In genomic region chr1:9942399-9942938, GRCh38 we compare ENCODE assay signal across 1 cellular context.
A peak's percentile ranks its signal among the peaks of the same experiment; 100 is the strongest.
TF ChIP-seq lines count a peak whose summit lies in the region.

No MANE protein-coding gene starts in this region.

TF ChIP-seq in K562, 482 proteins besides CTCF, POLR2A, EP300 and RAD21 (continues in another document):
- TF ChIP-seq YY1 (IDR thresholded peaks at IDR 0.05; ENCODE audit: borderline replicate concordance in 1 of 3, control insufficient read depth in 1 of 3, extremely low read depth in 1 of 3, insufficient read depth in 3 of 3, insufficient read length in 1 of 3, insufficient replicate concordance in 2 of 3, low read depth in 1 of 3, low read length in 2 of 3) (no peak), E2F1 (CRISPR knock-in tag; IDR thresholded peaks at IDR 0.05) (no peak), AFF4 (CRISPR knock-in tag; IDR thresholded peaks at IDR 0.05) (0 out of 2 replicates have a peak, but pooled peaks have one; percentile 18), CC2D1A (IDR thresholded peaks at IDR 0.05) (no peak), DEAF1 (CRISPR knock-in tag; IDR thresholded peaks at IDR 0.05) (peak; percentile 73), EWSR1 (IDR thresholded peaks at IDR 0.05; ENCODE audit: borderline replicate concordance, low read depth, partially characterized antibody) (no peak), GABPB2 (CRISPR knock-in tag; conservative IDR thresholded peaks at IDR 0.05) (no peak), ZNF644 (tag; IDR thresholded peaks at IDR 0.05; ENCODE audit: low read depth) (no peak; the same call in 1 of the 2 replicates), BRD9 (IDR thresholded peaks at IDR 0.05; ENCODE audit: low read depth, partially characterized antibody) (peak; percentile 36), ARID3B (CRISPR knock-in tag; IDR thresholded peaks at IDR 0.05; ENCODE audit: borderline replicate concordance) (no peak), ZHX1 (conservative IDR thresholded peaks at IDR 0.05; ENCODE audit: low read length) (no peak), NR3C1 (CRISPR knock-in tag; IDR thresholded peaks at IDR 0.05) (no peak), CAMTA2 (CRISPR knock-in tag; conservative IDR thresholded peaks at IDR 0.05) (no peak), ZNF24 (IDR thresholded peaks at IDR 0.05) (no peak), FOXJ2 (tag; IDR thresholded peaks at IDR 0.05) (peak; percentile 56; the same call in 1 of the 2 replicates), NUFIP1 (IDR thresholded peaks at IDR 0.05; ENCODE audit: partially characterized antibody) (no peak), NFRKB (IDR thresholded peaks at IDR 0.05; ENCODE audit: low read depth) (no peak), ZC3H4 (CRISPR knock-in tag; IDR thresholded peaks at IDR 0.05; ENCODE audit: borderline replicate concordance) (peak; percentile 27; the same call in 1 of the 2 replicates), CSDE1 (IDR thresholded peaks at IDR 0.05) (no peak), UBTF (IDR thresholded peaks at IDR 0.05; ENCODE audit: borderline replicate concordance in 1 of 2, low read depth in 2 of 2, low read length in 2 of 2) (0 out of 4 replicates have a peak, but pooled peaks of 1 of the 2 experiments have one; percentile 21), ATF6 (CRISPR knock-in tag; IDR thresholded peaks at IDR 0.05) (peak; percentile 50; the same call in 1 of the 2 replicates), HOMEZ (CRISPR knock-in tag; IDR thresholded peaks at IDR 0.05) (no peak), HES1 (IDR thresholded peaks at IDR 0.05; ENCODE audit: low read depth) (peak; percentile 33; the same call in 1 of the 2 replicates), KDM1A (IDR thresholded peaks at IDR 0.05) (peak in 1 of 2 experiments; percentile 27; a peak in 1 of 4 replicates), SP2 (IDR thresholded peaks at IDR 0.05; ENCODE audit: extremely low read depth, low read depth, low read length, poor library complexity, severe bottlenecking) (no peak), RERE (CRISPR knock-in tag; IDR thresholded peaks at IDR 0.05; ENCODE audit: borderline replicate concordance) (no peak), HDGF (IDR thresholded peaks at IDR 0.05) (0 out of 2 replicates have a peak, but pooled peaks have one; percentile 43), RAD51 (IDR thresholded peaks at IDR 0.05; ENCODE audit: borderline replicate concordance, low read depth) (no peak)
